In genomic region chr2:191217580-191217979, GRCh38 we compare ENCODE assay signal across 8 cellular contexts. TPM values are rescaled to one million over a fixed set of nuclear protein-coding genes. Genes with fewer than 3 reads are reported as not detected.
DNase-seq lines count a peak whose midpoint lies in the region; ATAC-seq and TF ChIP-seq lines count a peak whose summit lies in the region.

No MANE protein-coding gene starts in this region.

- no peak overlapping the region for H3K4me3 ChIP-seq in KMS-11 (IDR thresholded peaks at IDR 0.05; ENCODE audit: insufficient read depth, low read depth, low read length)
- no peak overlapping the region for H3K4me3 ChIP-seq in mammary epithelial cell (replicated peaks in 1 of 3; ENCODE audit: insufficient read depth in 1 of 3, low read depth in 2 of 3, low read length in 3 of 3)

- no TSS peak for BruUV-seq in mammary epithelial cell (replicated peaks; lab: Mats Ljungman, UMichigan)

- H3K4me2 ChIP-seq in KMS-11, result no peak overlapping the region
- H3K4me2 ChIP-seq in mammary epithelial cell (ENCODE audit: insufficient read depth, low read depth, low read length), result peak overlapping the region; percentile 44

- in situ Hi-C loops in mammary epithelial cell (cut with MboI; ENCODE audit: low sequenced_read_pairs in 2 of 2), result no loop called here

- no peaks in the 10 kb centered on the region for H3K9me3 ChIP-seq in mammary epithelial cell (replicated peaks; ENCODE audit: insufficient read depth, low read length)

- no peaks in the 10 kb centered on the region for H3K27me3 ChIP-seq in KMS-11 (ENCODE audit: insufficient read depth, low read depth)
- no peaks in the 10 kb centered on the region for H3K27me3 ChIP-seq in mammary epithelial cell (ENCODE audit: insufficient read depth, low read length)

- peaks cover 13% of the 10 kb centered on the region for H3K4me1 ChIP-seq in KMS-11 (ENCODE audit: low read depth, poor library complexity, severe bottlenecking)
- peaks cover 44% of the 10 kb centered on the region for H3K4me1 ChIP-seq in mammary epithelial cell (ENCODE audit: insufficient read depth, low read length)

- H3K79me2 ChIP-seq in KMS-11 (ENCODE audit: insufficient read depth, low read depth) (no peaks in the 10 kb centered on the region), mammary epithelial cell (ENCODE audit: insufficient read depth, low read length) (no peaks in the 10 kb centered on the region)

- peak; percentile 73 for ATAC-seq in left lobe of liver

- intact Hi-C loops in mammary epithelial cell (cut with micrococcal nuclease), result loop anchor here (1.0 kb wide), 1 partner anchor 46 kb away; no protein-coding TSS in a partner anchor

- dilution Hi-C loops in mammary epithelial cell (cut with HindIII; ENCODE audit: low sequenced_read_pairs), result no loop called here

- no peak overlapping the region for H3K27ac ChIP-seq in KMS-11
- peak overlapping the region; percentile 88 for H3K27ac ChIP-seq in mammary epithelial cell (ENCODE audit: insufficient read depth, low read depth, low read length)

- DNase-seq in ELF-1 (ENCODE audit: low read depth, low spot score), result peak; percentile 23
- DNase-seq in mammary epithelial cell, result peak; percentile 82
- no peak for DNase-seq in left lobe of liver (ENCODE audit: low spot score)
- DNase-seq in NCI-H446 (lab: John Stamatoyannopoulos, UW), result no peak
- no peak for DNase-seq in HUDEP-2 (lab: John Stamatoyannopoulos, UW; ENCODE audit: unreplicated experiment in 76 of 76)
- no peak for DNase-seq in NCI-H2029 (lab: John Stamatoyannopoulos, UW)
- no peak for DNase-seq in putamen (ENCODE audit: low spot score)

- H3K9ac ChIP-seq in KMS-11, result no peak overlapping the region
- peak overlapping the region; percentile 31 for H3K9ac ChIP-seq in mammary epithelial cell (ENCODE audit: insufficient read depth, low read length)

- CTCF ChIA-PET in mammary epithelial cell (lab: Charles Lee; ENCODE audit: low non-redundant PET), result interaction anchor here (0.5 kb wide), 1 partner anchor 1455 kb away, joined by 8 read pairs; no protein-coding TSS in a partner anchor

- H2AFZ ChIP-seq in KMS-11 (ENCODE audit: low read depth), result peak overlapping the region; percentile 15; the same call in 1 of the 2 replicates
- no peak overlapping the region for H2AFZ ChIP-seq in mammary epithelial cell (ENCODE audit: low read depth, low read length)

- WGBS in mammary epithelial cell (ENCODE audit: low coverage, missing lambda C conversion rate), result 0% methylated on average over 1 of the region's 1 CpG

- TF ChIP-seq CTCF in KMS-11 (conservative IDR thresholded peaks at IDR 0.05; ENCODE audit: low read depth, low read length) (no peak), mammary epithelial cell (conservative IDR thresholded peaks at IDR 0.05 in 1 of 2, IDR thresholded peaks at IDR 0.05 in 1 of 2; ENCODE audit: extremely low read depth in 1 of 2, insufficient read depth in 1 of 2, low read depth in 1 of 2, low read length in 2 of 2) (no peak)

- H4K20me1 ChIP-seq in KMS-11 (ENCODE audit: insufficient read depth) (no peaks in the 10 kb centered on the region), mammary epithelial cell (ENCODE audit: insufficient read depth, low read length) (no peaks in the 10 kb centered on the region)

- no peaks in the 10 kb centered on the region for H3K36me3 ChIP-seq in KMS-11 (ENCODE audit: insufficient read depth)
- no peaks in the 10 kb centered on the region for H3K36me3 ChIP-seq in mammary epithelial cell (ENCODE audit: insufficient read depth, low read length)

RNA-seq across cellular contexts. Expression of gene MYO1B, which starts 27.6 kb away (rescaled TPM):
- total RNA-seq in mammary epithelial cell, result 100 to 1,000 TPM; 165 to 435 TPM
- polyA plus RNA-seq in mammary epithelial cell, result 128 TPM
- 202 TPM for polyA minus RNA-seq in mammary epithelial cell
- total RNA-seq in left lobe of liver, result 195 TPM

Comparison
In these comparisons a context has a peak if more than half of its experiments do, and no peak if none do; other contexts are left out.
1. DNase-seq: peak in ELF-1 (single experiment) and mammary epithelial cell (single experiment); none in left lobe of liver (single experiment), NCI-H446 (0 of 2), HUDEP-2 (0 of 76), NCI-H2029 (single experiment) and putamen (single experiment).